20 cellular contexts compared by ENCODE assay signal in the genomic region with DNA sequence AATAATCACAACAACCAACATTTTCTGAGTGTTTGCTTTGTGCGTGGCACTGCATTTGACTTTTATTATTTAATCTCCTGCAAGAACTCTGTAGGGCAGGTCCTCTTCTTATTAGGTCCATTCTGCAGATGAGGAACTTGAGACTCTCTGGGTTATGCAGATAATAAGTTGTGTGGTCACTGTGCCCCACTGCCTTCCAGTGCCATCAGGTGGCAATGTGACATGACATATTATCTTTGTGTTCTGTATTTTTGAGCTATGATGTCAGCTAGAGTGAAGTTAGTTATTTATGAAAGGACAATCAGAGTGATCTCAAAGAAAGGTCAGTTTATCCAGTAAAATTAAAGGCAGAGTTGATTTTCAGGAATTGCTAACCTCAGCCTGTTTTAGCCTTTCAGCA.
"Had no signal": no experiment of that assay in that cellular context is flagged by ENCODE, and none has a peak within 500 bp of the region (broad histone marks: within the 10 kb centered on the region; RNA-seq: fewer than 3 reads in every experiment).

No MANE protein-coding gene starts in this region.

- H3K27ac Mint-ChIP-seq: activated naive CD4-positive, alpha-beta T cell treated with anti-CD3 and anti-CD28 coated beads, Interleukin-2, amount 50 U/mL, for 24 hours; memory B cell; naive B cell had no signal

- H3K27me3 ChIP-seq: ascending aorta, gastrocnemius medialis, heart left ventricle, left lung, right atrium auricular region, testis, upper lobe of left lung had no signal

- H3K9me3 ChIP-seq: ascending aorta, gastrocnemius medialis, left lung, prostate gland, right atrium auricular region, testis, upper lobe of left lung had no signal

- H3K4me3 Mint-ChIP-seq: activated naive CD4-positive, alpha-beta T cell treated with anti-CD3 and anti-CD28 coated beads, Interleukin-2, amount 50 U/mL, for 24 hours; memory B cell; naive B cell; neural crest cell had no signal

- H3K36me3 Mint-ChIP-seq: activated naive CD4-positive, alpha-beta T cell treated with anti-CD3 and anti-CD28 coated beads, Interleukin-2, amount 50 U/mL, for 24 hours; memory B cell; naive B cell had no signal

- H3K27me3 Mint-ChIP-seq: activated naive CD4-positive, alpha-beta T cell treated with anti-CD3 and anti-CD28 coated beads, Interleukin-2, amount 50 U/mL, for 24 hours; memory B cell; naive B cell had no signal

- ATAC-seq: gastrocnemius medialis, heart left ventricle, left lung had no signal

- H3K27ac ChIP-seq: ascending aorta, gastrocnemius medialis, heart left ventricle, left lung, prostate gland, right atrium auricular region, skin epidermis, testis, upper lobe of left lung, WERI-Rb-1 had no signal

- H3K4me3 ChIP-seq: ascending aorta, gastrocnemius medialis, heart left ventricle, left lung, prostate gland, right atrium auricular region, skin epidermis, testis, upper lobe of left lung had no signal

- FAIRE-seq: endometrium had no signal

- H3K4me1 Mint-ChIP-seq: activated naive CD4-positive, alpha-beta T cell treated with anti-CD3 and anti-CD28 coated beads, Interleukin-2, amount 50 U/mL, for 24 hours; memory B cell; naive B cell had no signal

- DNase-seq: activated CD4-positive, alpha-beta T cell treated with anti-CD3 and anti-CD28 coated beads for 1 hour; activated gamma-delta T cell; cortex of kidney; erythroblast; gastrocnemius medialis; heart left ventricle; left lung; naive B cell; T-helper 9 cell; testis; upper lobe of left lung; WERI-Rb-1 had no signal

- H3K36me3 ChIP-seq: ascending aorta, gastrocnemius medialis, heart left ventricle, left lung, prostate gland, right atrium auricular region, upper lobe of left lung had no signal

- H3K9me3 Mint-ChIP-seq: activated naive CD4-positive, alpha-beta T cell treated with anti-CD3 and anti-CD28 coated beads, Interleukin-2, amount 50 U/mL, for 24 hours; neural crest cell had no signal

- H3K4me1 ChIP-seq: ascending aorta, gastrocnemius medialis, heart left ventricle, left lung, prostate gland, right atrium auricular region, testis, upper lobe of left lung had no signal
